In the genomic region with DNA sequence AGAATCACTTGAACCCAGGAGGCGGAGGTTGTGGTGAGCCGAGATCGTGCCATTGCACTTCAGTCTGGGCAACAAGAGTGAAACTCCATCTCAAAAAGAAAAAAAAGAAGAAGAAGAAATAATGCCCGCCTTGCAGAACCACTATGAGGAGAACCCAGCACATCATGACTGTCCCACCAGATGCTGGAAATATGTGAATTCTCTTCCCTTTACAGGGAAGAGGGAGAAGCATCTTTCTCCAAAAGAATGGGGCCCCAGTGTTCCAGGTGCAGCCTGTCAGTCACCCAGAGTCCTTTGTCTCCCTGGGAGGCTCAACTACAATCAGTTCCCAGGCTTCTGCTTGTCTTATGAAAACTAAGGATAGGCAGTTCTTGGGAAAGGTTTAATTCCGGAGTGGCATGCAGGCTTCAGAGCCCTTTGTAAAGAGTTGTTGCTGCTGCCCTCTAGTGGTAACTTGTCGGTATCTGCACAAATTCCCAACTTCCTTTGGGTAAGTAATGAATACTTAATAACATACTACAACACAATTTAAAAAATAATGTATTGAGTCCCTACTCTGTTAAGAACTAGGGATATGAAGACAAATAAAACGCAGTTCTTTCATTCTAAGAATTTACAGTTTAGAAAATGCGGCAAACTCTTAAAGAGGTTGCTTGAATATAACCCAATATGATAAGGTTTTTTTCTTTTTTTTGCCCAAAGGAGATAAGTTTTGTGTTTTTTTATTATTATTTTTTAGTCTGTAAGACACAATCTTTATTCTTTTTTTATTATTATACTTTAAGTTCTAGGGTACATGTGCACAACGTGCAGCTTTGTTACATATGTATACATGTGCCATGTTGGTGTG, we compare ENCODE assay signal across 8 cellular contexts. TPM values are rescaled to one million over a fixed set of nuclear protein-coding genes. Genes with fewer than 3 reads are reported as not detected.
DNase-seq lines count a peak whose midpoint lies in the region; ATAC-seq and TF ChIP-seq lines count a peak whose summit lies in the region.

No MANE protein-coding gene starts in this region.

- H3K27ac ChIP-seq in GM23338 (ENCODE audit: low read depth) (no peak overlapping the region), thoracic aorta (no peak overlapping the region)

- TF ChIP-seq CTCF in CD14-positive monocyte (IDR thresholded peaks at IDR 0.05) (peak; percentile 80), GM23338 (conservative IDR thresholded peaks at IDR 0.05; ENCODE audit: low read depth in 2 of 2) (peak; percentile 78 to 80), endothelial cell (IDR thresholded peaks at IDR 0.05; ENCODE audit: unreplicated experiment) (peak; percentile 82), thoracic aorta (IDR thresholded peaks at IDR 0.05) (peak; percentile 72)

- H3K4me3 Mint-ChIP-seq in CD14-positive monocyte = no peak overlapping the region
- no peak overlapping the region for H3K4me3 Mint-ChIP-seq in GM23338
- no peak overlapping the region for H3K4me3 Mint-ChIP-seq in endothelial cell (ENCODE audit: unreplicated experiment)

- no peaks in the 10 kb centered on the region for H3K4me1 ChIP-seq in GM23338 (ENCODE audit: insufficient read depth)
- no peaks in the 10 kb centered on the region for H3K4me1 ChIP-seq in thoracic aorta (ENCODE audit: control insufficient read depth in 1 of 2, low read depth in 2 of 2)

- H3K36me3 ChIP-seq in GM23338 (ENCODE audit: insufficient read depth) = no peaks in the 10 kb centered on the region
- H3K36me3 ChIP-seq in thoracic aorta = no peaks in the 10 kb centered on the region

- H2AFZ ChIP-seq in GM23338 = no peak overlapping the region

- H3F3A ChIP-seq in GM23338 (replicated peaks; ENCODE audit: low read depth) = no peaks in the 10 kb centered on the region

- no peaks in the 10 kb centered on the region for H3K9me3 ChIP-seq in thoracic aorta

- intact Hi-C loops in CD14-positive monocyte (cut with micrococcal nuclease) = loop anchor here in 1 of 2 donors (10.0 kb wide), 1 partner anchor 202 kb away; no protein-coding TSS in a partner anchor

- H3K27ac Mint-ChIP-seq in CD14-positive monocyte = no peak overlapping the region
- no peak overlapping the region for H3K27ac Mint-ChIP-seq in GM23338
- no peak overlapping the region for H3K27ac Mint-ChIP-seq in endothelial cell (ENCODE audit: unreplicated experiment)

- H4K20me1 ChIP-seq in GM23338 (replicated peaks; ENCODE audit: insufficient read depth) = no peaks in the 10 kb centered on the region

- H3K36me3 Mint-ChIP-seq in CD14-positive monocyte (no peaks in the 10 kb centered on the region), GM23338 (ENCODE audit: low read depth) (no peaks in the 10 kb centered on the region), endothelial cell (ENCODE audit: low read depth, unreplicated experiment) (no peaks in the 10 kb centered on the region)

- H3K79me2 ChIP-seq in GM23338 (replicated peaks; ENCODE audit: insufficient read depth) = no peaks in the 10 kb centered on the region

- H3K27me3 Mint-ChIP-seq in CD14-positive monocyte (ENCODE audit: low read depth in 3 of 3) (peaks cover 3 to 18% (median 3%) of the 10 kb centered on the region in 3 donors), GM23338 (ENCODE audit: insufficient read depth, low read depth, poor library complexity) (peaks cover 7% of the 10 kb centered on the region), endothelial cell (ENCODE audit: unreplicated experiment) (no peaks in the 10 kb centered on the region)

- DNase-seq in CD14-positive monocyte (ENCODE audit: low spot score) (no peak), GM23338 (ENCODE audit: low spot score) (peak; percentile 94), NCI-H2227 treated with DMSO at 0.1 percent for 48 hours (lab: John Stamatoyannopoulos, UW) (peak; percentile 68), endothelial cell (ENCODE audit: low spot score) (peak; percentile 56), midbrain (lab: John Stamatoyannopoulos, UW) (peak; percentile 76), thoracic aorta (ENCODE audit: low spot score) (no peak)
- DNase-seq in activated CD4-positive, alpha-beta T cell treated with anti-CD3 and anti-CD28 coated beads for 4 hours = peak; percentile 33 to 53

- no peaks in the 10 kb centered on the region for H3K9me2 ChIP-seq in GM23338 (ENCODE audit: insufficient read depth)

- no peak overlapping the region for H3K4me3 ChIP-seq in GM23338
- no peak overlapping the region for H3K4me3 ChIP-seq in thoracic aorta

- no peak overlapping the region for H3K4me2 ChIP-seq in GM23338

- H3K4me1 Mint-ChIP-seq in CD14-positive monocyte = peaks cover 3% of the 10 kb centered on the region
- H3K4me1 Mint-ChIP-seq in GM23338 = peaks cover 4% of the 10 kb centered on the region; the same call in 2 of the 3 replicates
- peaks cover 1% of the 10 kb centered on the region for H3K4me1 Mint-ChIP-seq in endothelial cell (ENCODE audit: unreplicated experiment)

- ATAC-seq in GM23338 (peak; percentile 90), thoracic aorta (ENCODE audit: insufficient number of reproducible peaks, low FRiP score, low read depth) (no peak), GM18511 (IDR thresholded peaks at IDR 0.05; ENCODE audit: unreplicated experiment) (no peak)

- no peaks in the 10 kb centered on the region for H3K27me3 ChIP-seq in GM23338 (ENCODE audit: insufficient read depth)
- no peaks in the 10 kb centered on the region for H3K27me3 ChIP-seq in thoracic aorta (replicated peaks; ENCODE audit: insufficient read depth)

- peaks cover 0 to 3% (median 0%) of the 10 kb centered on the region in 7 donors for H3K9me3 Mint-ChIP-seq in CD14-positive monocyte
- no peaks in the 10 kb centered on the region for H3K9me3 Mint-ChIP-seq in GM23338
- no peaks in the 10 kb centered on the region for H3K9me3 Mint-ChIP-seq in endothelial cell (ENCODE audit: unreplicated experiment)

TF ChIP-seq in GM23338, 12 proteins besides CTCF, POLR2A, EP300 and RAD21:
- TF ChIP-seq, protein P1, sequence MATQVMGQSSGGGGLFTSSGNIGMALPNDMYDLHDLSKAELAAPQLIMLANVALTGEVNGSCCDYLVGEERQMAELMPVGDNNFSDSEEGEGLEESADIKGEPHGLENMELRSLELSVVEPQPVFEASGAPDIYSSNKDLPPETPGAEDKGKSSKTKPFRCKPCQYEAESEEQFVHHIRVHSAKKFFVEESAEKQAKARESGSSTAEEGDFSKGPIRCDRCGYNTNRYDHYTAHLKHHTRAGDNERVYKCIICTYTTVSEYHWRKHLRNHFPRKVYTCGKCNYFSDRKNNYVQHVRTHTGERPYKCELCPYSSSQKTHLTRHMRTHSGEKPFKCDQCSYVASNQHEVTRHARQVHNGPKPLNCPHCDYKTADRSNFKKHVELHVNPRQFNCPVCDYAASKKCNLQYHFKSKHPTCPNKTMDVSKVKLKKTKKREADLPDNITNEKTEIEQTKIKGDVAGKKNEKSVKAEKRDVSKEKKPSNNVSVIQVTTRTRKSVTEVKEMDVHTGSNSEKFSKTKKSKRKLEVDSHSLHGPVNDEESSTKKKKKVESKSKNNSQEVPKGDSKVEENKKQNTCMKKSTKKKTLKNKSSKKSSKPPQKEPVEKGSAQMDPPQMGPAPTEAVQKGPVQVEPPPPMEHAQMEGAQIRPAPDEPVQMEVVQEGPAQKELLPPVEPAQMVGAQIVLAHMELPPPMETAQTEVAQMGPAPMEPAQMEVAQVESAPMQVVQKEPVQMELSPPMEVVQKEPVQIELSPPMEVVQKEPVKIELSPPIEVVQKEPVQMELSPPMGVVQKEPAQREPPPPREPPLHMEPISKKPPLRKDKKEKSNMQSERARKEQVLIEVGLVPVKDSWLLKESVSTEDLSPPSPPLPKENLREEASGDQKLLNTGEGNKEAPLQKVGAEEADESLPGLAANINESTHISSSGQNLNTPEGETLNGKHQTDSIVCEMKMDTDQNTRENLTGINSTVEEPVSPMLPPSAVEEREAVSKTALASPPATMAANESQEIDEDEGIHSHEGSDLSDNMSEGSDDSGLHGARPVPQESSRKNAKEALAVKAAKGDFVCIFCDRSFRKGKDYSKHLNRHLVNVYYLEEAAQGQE (IDR thresholded peaks at IDR 0.05; ENCODE audit: unreplicated experiment) = no peak
- TF ChIP-seq ZNF331 (CRISPR knock-in tag; IDR thresholded peaks at IDR 0.05; ENCODE audit: low read depth) = no peak

RNA-seq across cellular contexts. Expression of a gene that starts 18.6 kb away (rescaled TPM):
- polyA plus RNA-seq in CD14-positive monocyte (not detected), GM23338 (2016; fragmentation: Nextera tagmentation; extraction: Ambion mirVana) (10.9 and 11.2 TPM in 2 replicates)
- 37.1 and 42.3 TPM in 2 replicates for total RNA-seq in GM23338 (2014; rRNA removed; shearing (Covaris generic))
- total RNA-seq in endothelial cell (ENCODE audit: unreplicated experiment) (4.8 TPM), thoracic aorta (not detected)

Comparison
In these comparisons a context has a peak if more than half of its experiments do, and no peak if none do; other contexts are left out.
1. DNase-seq: peak in GM23338 (single experiment), NCI-H2227 treated with DMSO at 0.1 percent for 48 hours (single experiment), activated CD4-positive, alpha-beta T cell treated with anti-CD3 and anti-CD28 coated beads for 4 hours (2 of 2), endothelial cell (single experiment) and midbrain (single experiment); none in CD14-positive monocyte (single experiment) and thoracic aorta (single experiment).
2. Peak in every context shown above with its lines, with median percentiles within 50 percentile points of each other: CTCF ChIP-seq.